ENCODE assay signal across 5 cellular contexts in the genomic region with DNA sequence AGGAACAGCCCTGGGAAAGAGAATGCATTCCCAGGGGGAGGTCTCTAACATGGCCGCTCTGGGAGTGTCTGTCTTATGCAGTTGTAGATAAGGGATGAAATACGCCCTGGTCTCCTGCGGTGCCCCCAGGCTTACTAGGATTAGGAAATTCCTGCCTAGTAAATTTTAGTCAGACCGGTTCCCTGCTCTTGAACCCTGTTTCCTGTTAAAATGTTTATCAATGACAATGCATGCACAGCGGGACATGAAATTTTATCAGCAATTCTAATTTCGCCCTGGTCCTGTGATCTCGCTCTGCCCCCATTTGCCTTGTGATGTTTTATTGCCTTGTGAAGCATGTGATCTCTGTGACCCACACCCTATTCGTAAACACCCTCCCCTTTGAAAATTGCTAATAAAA. TPM values are rescaled to one million over a fixed set of nuclear protein-coding genes. Genes with fewer than 3 reads are reported as not detected.
"Had no signal": no experiment of that assay in that cellular context is flagged by ENCODE, and none has a peak within 500 bp of the region (broad histone marks: within the 10 kb centered on the region; RNA-seq: fewer than 3 reads in every experiment).

No MANE protein-coding gene starts in this region.

RNA-seq across cellular contexts. Expression of gene TP53AIP1, which starts 56.5 kb away (rescaled TPM):
- total RNA-seq: LHCN-M2, NCI-H460, Right ventricle myocardium superior, SJSA1, T-cell had no signal
